25 cellular contexts compared by ENCODE assay signal in genomic region chr11:71333473-71333872, GRCh38.
"Had no signal": no experiment of that assay in that cellular context is flagged by ENCODE, and none has a peak within 500 bp of the region (broad histone marks: within the 10 kb centered on the region; RNA-seq: fewer than 3 reads in every experiment).

No MANE protein-coding gene starts in this region.

- H3K4me2 ChIP-seq: hepatocyte had no signal

- H2AFZ ChIP-seq: hepatocyte had no signal

- H3K27me3 ChIP-seq: breast epithelium, hepatocyte, pancreas, testis had no signal

- DNase-seq: activated CD4-positive, alpha-beta memory T cell treated with anti-CD3 and anti-CD28 coated beads, Interleukin-2, amount 10 ng/mL, durations not matched to agents 7 days and 5 days; activated CD4-positive, alpha-beta T cell treated with anti-CD3 and anti-CD28 coated beads, Interleukin-2, amount 10 ng/mL, durations not matched to agents 7 days and 5 days; activated CD4-positive, CD25-positive, alpha-beta regulatory T cell treated with anti-CD3 and anti-CD28 coated beads, Interleukin-2, amount 50 U/mL, for 72 hours; activated CD8-positive, alpha-beta memory T cell treated with anti-CD3 and anti-CD28 coated beads, Interleukin-2, amount 50 U/mL, for 48 hours; activated naive CD4-positive, alpha-beta T cell; activated T-cell treated with anti-CD3 and anti-CD28 coated beads, Interleukin-2, amount 50 U/mL, for 4 hours; central memory CD4-positive, alpha-beta T cell; kidney glomerular epithelial cell; left ventricle myocardium inferior; pancreas; stimulated activated CD4-positive, alpha-beta T cell treated with anti-CD3 and anti-CD28 coated beads, Interleukin-2, amount 100 ng/mL, for 48 hours; stimulated activated naive CD4-positive, alpha-beta T cell treated with Interleukin-2 at 50 U/mL for 16 hours; T-helper 17 cell; T1000; WERI-Rb-1 had no signal

- H3K9me3 ChIP-seq: breast epithelium, pancreas, psoas muscle, testis had no signal

- H3K9me3 Mint-ChIP-seq: type B pancreatic cell had no signal

- H3K4me3 Mint-ChIP-seq: activated CD4-positive, alpha-beta memory T cell treated with anti-CD3 and anti-CD28 coated beads, Interleukin-2, amount 10 ng/mL, durations not matched to agents 7 days and 5 days; activated CD4-positive, alpha-beta T cell treated with anti-CD3 and anti-CD28 coated beads, Interleukin-2, amount 10 ng/mL, durations not matched to agents 7 days and 5 days; activated T-cell treated with anti-CD3 and anti-CD28 coated beads, Interleukin-2, amount 50 U/mL, for 4 hours; activated T-helper 17 cell treated with anti-CD3 and anti-CD28 coated beads, Interleukin-2, amount 50 U/mL, for 72 hours; T-helper 17 cell; type B pancreatic cell had no signal

- H3K36me3 Mint-ChIP-seq: type B pancreatic cell had no signal

- ATAC-seq: activated naive CD4-positive, alpha-beta T cell treated with anti-CD3 and anti-CD28 coated beads, Interleukin-2, amount 50 U/mL, for 72 hours; activated T-cell treated with anti-CD3 and anti-CD28 coated beads, Interleukin-2, amount 50 U/mL, for 4 hours; activated T-helper 17 cell treated with anti-CD3 and anti-CD28 coated beads, Interleukin-2, amount 50 U/mL, for 72 hours; gastroesophageal sphincter; pancreas; psoas muscle; T-helper 17 cell had no signal

- FAIRE-seq: endothelial cell of umbilical vein, pancreas had no signal

- H3K27ac Mint-ChIP-seq: activated CD4-positive, alpha-beta memory T cell treated with anti-CD3 and anti-CD28 coated beads, Interleukin-2, amount 10 ng/mL, durations not matched to agents 7 days and 5 days; activated CD4-positive, alpha-beta T cell treated with anti-CD3 and anti-CD28 coated beads, Interleukin-2, amount 10 ng/mL, durations not matched to agents 7 days and 5 days; activated naive CD4-positive, alpha-beta T cell treated with anti-CD3 and anti-CD28 coated beads, Interleukin-2, amount 50 U/mL, for 72 hours; activated T-helper 17 cell treated with anti-CD3 and anti-CD28 coated beads, Interleukin-2, amount 50 U/mL, for 72 hours; T-helper 17 cell; type B pancreatic cell had no signal

- H3K36me3 ChIP-seq: breast epithelium, gastroesophageal sphincter, left ventricle myocardium inferior, pancreas, WERI-Rb-1 had no signal

- H3K4me1 Mint-ChIP-seq: activated CD4-positive, alpha-beta memory T cell treated with anti-CD3 and anti-CD28 coated beads, Interleukin-2, amount 10 ng/mL, durations not matched to agents 7 days and 5 days; activated CD4-positive, alpha-beta T cell treated with anti-CD3 and anti-CD28 coated beads, Interleukin-2, amount 10 ng/mL, durations not matched to agents 7 days and 5 days; activated T-helper 17 cell treated with anti-CD3 and anti-CD28 coated beads, Interleukin-2, amount 50 U/mL, for 72 hours; T-helper 17 cell had no signal

- H3K4me1 ChIP-seq: breast epithelium, left ventricle myocardium inferior, pancreas, psoas muscle, testis had no signal

- H3K27me3 Mint-ChIP-seq: activated CD4-positive, alpha-beta memory T cell treated with anti-CD3 and anti-CD28 coated beads, Interleukin-2, amount 10 ng/mL, durations not matched to agents 7 days and 5 days; activated CD4-positive, alpha-beta T cell treated with anti-CD3 and anti-CD28 coated beads, Interleukin-2, amount 10 ng/mL, durations not matched to agents 7 days and 5 days; type B pancreatic cell had no signal

- H3K4me3 ChIP-seq: breast epithelium, gastroesophageal sphincter, hepatocyte, left ventricle myocardium inferior, lung, pancreas, psoas muscle, testis had no signal

- H3K27ac ChIP-seq: breast epithelium, gastroesophageal sphincter, hepatocyte, left ventricle myocardium inferior, pancreas, psoas muscle, testis, WERI-Rb-1 had no signal

- H3K79me2 ChIP-seq: hepatocyte had no signal
